Comparison of ENCODE assay signal across 8 cellular contexts in genomic region chr3:48655586-48655985, GRCh38. TPM values are rescaled to one million over a fixed set of nuclear protein-coding genes. Genes with fewer than 3 reads are reported as not detected.
A peak's percentile ranks its signal among the peaks of the same experiment; 100 is the strongest.
DNase-seq lines count a peak whose midpoint lies in the region; ATAC-seq and TF ChIP-seq lines count a peak whose summit lies in the region.

No MANE protein-coding gene starts in this region.

- H3K27me3 ChIP-seq in cardiac muscle cell, result no peaks in the 10 kb centered on the region
- H3K27me3 ChIP-seq in neural progenitor cell, result peaks cover 8% of the 10 kb centered on the region

- H3K27me3 Mint-ChIP-seq in neural progenitor cell (ENCODE audit: insufficient read depth, low read depth), result peaks cover 14% of the 10 kb centered on the region

- TF ChIP-seq CTCF in cardiac muscle cell (IDR thresholded peaks at IDR 0.05; ENCODE audit: low read depth, low read length), result no peak
- no peak for TF ChIP-seq CTCF in neural progenitor cell (IDR thresholded peaks at IDR 0.05)

- peaks cover 46% of the 10 kb centered on the region for H3K36me3 Mint-ChIP-seq in neural progenitor cell

- no peak overlapping the region for H3K9ac ChIP-seq in neural progenitor cell

- no peak overlapping the region for H2AFZ ChIP-seq in neural progenitor cell (replicated peaks)

- no peak for DNase-seq in cardiac muscle cell (ENCODE audit: low read depth in 1 of 2, low spot score in 1 of 2)
- no peak for DNase-seq in left ventricle myocardium superior
- DNase-seq in central memory CD4-positive, alpha-beta T cell, result peak; percentile 48
- no peak for DNase-seq in neural progenitor cell (ENCODE audit: low spot score)
- DNase-seq in NCI-H1436 (lab: John Stamatoyannopoulos, UW), result no peak
- no peak for DNase-seq in NCI-H1694 treated with DMSO at 0.1 percent for 48 hours (lab: John Stamatoyannopoulos, UW)
- no peak for DNase-seq in sciatic nerve (ENCODE audit: low spot score)

- intact Hi-C loops in left ventricle myocardium superior (cut with micrococcal nuclease), result no loop called here
- intact Hi-C loops in sciatic nerve (cut with DNase I), result no loop called here

- H3K4me3 ChIP-seq in cardiac muscle cell, result peak overlapping the region; percentile 29
- H3K4me3 ChIP-seq in neural progenitor cell, result peak overlapping the region; percentile 51
- H3K4me3 ChIP-seq in urinary bladder (ENCODE audit: low read depth, low read length), result peak overlapping the region; percentile 52

- peaks cover 26% of the 10 kb centered on the region for H3F3A ChIP-seq in neural progenitor cell (ENCODE audit: low read depth)

- no peaks in the 10 kb centered on the region for H3K36me3 ChIP-seq in cardiac muscle cell
- H3K36me3 ChIP-seq in neural progenitor cell, result no peaks in the 10 kb centered on the region
- H3K36me3 ChIP-seq in urinary bladder (ENCODE audit: insufficient read depth), result no peaks in the 10 kb centered on the region

- H3K9me3 ChIP-seq in cardiac muscle cell (ENCODE audit: low read depth) (no peaks in the 10 kb centered on the region), neural progenitor cell (ENCODE audit: low read depth) (no peaks in the 10 kb centered on the region)

- H3K27ac Mint-ChIP-seq in neural progenitor cell, result no peak overlapping the region

- H4K20me1 ChIP-seq in neural progenitor cell (ENCODE audit: low read depth), result peaks cover 49% of the 10 kb centered on the region

- H3K4me1 ChIP-seq in cardiac muscle cell (ENCODE audit: low read depth) (no peaks in the 10 kb centered on the region), neural progenitor cell (peaks cover 10% of the 10 kb centered on the region), urinary bladder (ENCODE audit: insufficient read depth) (no peaks in the 10 kb centered on the region)

- peak overlapping the region; percentile 75 for H3K4me2 ChIP-seq in neural progenitor cell

- H3K27ac ChIP-seq in cardiac muscle cell, result no peak overlapping the region
- no peak overlapping the region for H3K27ac ChIP-seq in neural progenitor cell
- H3K27ac ChIP-seq in urinary bladder (ENCODE audit: low read depth), result no peak overlapping the region

- peak overlapping the region; percentile 67 for H3K4me3 Mint-ChIP-seq in neural progenitor cell

- ATAC-seq in left ventricle myocardium superior (no peak), sciatic nerve (no peak)

- WGBS in urinary bladder, result 14% methylated on average over 27 of the region's 27 CpGs

- H3K79me2 ChIP-seq in neural progenitor cell (ENCODE audit: low read depth), result peaks cover 8% of the 10 kb centered on the region

- peaks cover 3% of the 10 kb centered on the region for H3K9me3 Mint-ChIP-seq in neural progenitor cell

- peaks cover 16% of the 10 kb centered on the region for H3K4me1 Mint-ChIP-seq in neural progenitor cell

RNA-seq across cellular contexts. Expression of gene CELSR3, which starts 7.1 kb away (rescaled TPM):
- total RNA-seq in cardiac muscle cell (5.4 and 5.9 TPM in 2 replicates), left ventricle myocardium superior (0.35 TPM), neural progenitor cell (ENCODE audit: low replicate concordance) (9.9 and 22.3 TPM in 2 replicates), urinary bladder (0.79 TPM), sciatic nerve (1.5 TPM)
- polyA plus RNA-seq in cardiac muscle cell (3.1 and 3.4 TPM in 2 replicates), urinary bladder (0.48 TPM)

RNA-seq across cellular contexts. Expression of gene SLC26A6, which starts 20.3 kb away (rescaled TPM):
- 55.8 and 87.4 TPM in 2 replicates for total RNA-seq in cardiac muscle cell
- 52.0 and 68.1 TPM in 2 replicates for polyA plus RNA-seq in cardiac muscle cell
- total RNA-seq in left ventricle myocardium superior, result 12.3 TPM
- total RNA-seq in neural progenitor cell (ENCODE audit: low replicate concordance), result 42.5 and 78.9 TPM in 2 replicates
- total RNA-seq in urinary bladder, result 8.0 TPM
- 12.9 TPM for polyA plus RNA-seq in urinary bladder
- total RNA-seq in sciatic nerve, result 17.1 TPM

RNA-seq across cellular contexts. Expression of gene NCKIPSD, which starts 30.1 kb away (rescaled TPM):
- total RNA-seq in cardiac muscle cell (68.7 and 73.4 TPM in 2 replicates), left ventricle myocardium superior (13.6 TPM), neural progenitor cell (ENCODE audit: low replicate concordance) (32.8 and 69.1 TPM in 2 replicates), urinary bladder (8.6 TPM), sciatic nerve (29.3 TPM)
- polyA plus RNA-seq in cardiac muscle cell (49.6 and 51.7 TPM in 2 replicates), urinary bladder (18.1 TPM)

RNA-seq across cellular contexts. Expression of gene TMEM89, which starts 34.0 kb away (rescaled TPM):
- total RNA-seq in cardiac muscle cell, result not detected in 2 replicates
- polyA plus RNA-seq in cardiac muscle cell, result 0.59 TPM in 1 of 2 replicates, not detected in the other
- not detected for total RNA-seq in left ventricle myocardium superior
- not detected in 2 replicates for total RNA-seq in neural progenitor cell (ENCODE audit: low replicate concordance)
- not detected for total RNA-seq in urinary bladder
- polyA plus RNA-seq in urinary bladder, result not detected
- not detected for total RNA-seq in sciatic nerve

RNA-seq across cellular contexts. Expression of gene UQCRC1, which starts 46.1 kb away (rescaled TPM):
- 620 and 675 TPM in 2 replicates for total RNA-seq in cardiac muscle cell
- 735 and 870 TPM in 2 replicates for polyA plus RNA-seq in cardiac muscle cell
- 1,236 TPM for total RNA-seq in left ventricle myocardium superior
- total RNA-seq in neural progenitor cell (ENCODE audit: low replicate concordance), result 240 and 246 TPM in 2 replicates
- 82.4 TPM for total RNA-seq in urinary bladder
- 282 TPM for polyA plus RNA-seq in urinary bladder
- total RNA-seq in sciatic nerve, result 96.9 TPM
